In the genomic region with DNA sequence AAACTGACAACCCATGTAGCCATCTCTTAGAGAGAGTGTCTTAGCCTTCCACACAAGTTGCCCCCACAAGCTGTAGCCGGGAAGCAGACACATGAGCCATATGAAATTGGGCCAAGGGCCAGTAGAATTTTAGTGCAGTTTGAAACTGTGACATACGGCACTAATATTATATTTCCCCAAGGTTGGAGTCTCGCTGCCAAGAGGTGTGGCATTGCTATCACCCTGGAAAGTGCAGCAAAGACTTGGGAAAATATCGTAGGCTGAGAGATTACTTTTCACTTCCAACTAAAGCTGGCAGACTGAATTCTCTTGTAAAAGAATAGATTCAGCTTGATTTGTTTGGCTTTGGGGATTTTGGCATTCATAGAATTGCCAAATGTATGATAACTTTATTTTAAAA, we compare ENCODE assay signal across 14 cellular contexts.
A peak's percentile ranks its signal among the peaks of the same experiment; 100 is the strongest.
DNase-seq lines count a peak whose midpoint lies in the region; ATAC-seq and TF ChIP-seq lines count a peak whose summit lies in the region.
"Had no signal": no experiment of that assay in that cellular context is flagged by ENCODE, and none has a peak within 500 bp of the region (broad histone marks: within the 10 kb centered on the region; RNA-seq: fewer than 3 reads in every experiment).

No MANE protein-coding gene starts in this region.

- no peak overlapping the region for H3K27ac ChIP-seq in GM23338 (ENCODE audit: low read depth)
- H3K27ac ChIP-seq: BLaER1 treated with 17β-estradiol and CSF1 and Interleukin-3, amounts not matched to agents 10 nM and 100 nM had no signal

- H3K9me2 ChIP-seq in GM23338 (ENCODE audit: insufficient read depth) = no peaks in the 10 kb centered on the region

- H3K4me1 ChIP-seq in GM23338 (ENCODE audit: insufficient read depth) = peaks cover 10% of the 10 kb centered on the region; the same call in 1 of the 2 replicates

- no peak overlapping the region for H3K4me2 ChIP-seq in GM23338
- H3K4me2 ChIP-seq: BLaER1 treated with 17β-estradiol and CSF1 and Interleukin-3, amounts not matched to agents 10 nM and 100 nM had no signal

- H3K4me3 ChIP-seq in GM23338 (no peak overlapping the region), fibroblast of the aortic adventitia (ENCODE audit: low read depth, low read length) (no peak overlapping the region)
- H3K4me3 ChIP-seq: BLaER1 treated with 17β-estradiol and CSF1 and Interleukin-3, amounts not matched to agents 10 nM and 100 nM had no signal

- no peaks in the 10 kb centered on the region for H3K27me3 Mint-ChIP-seq in GM23338 (ENCODE audit: insufficient read depth, low read depth, poor library complexity)

- H3K79me2 ChIP-seq in GM23338 (replicated peaks; ENCODE audit: insufficient read depth) = no peaks in the 10 kb centered on the region

- no peaks in the 10 kb centered on the region for H3F3A ChIP-seq in GM23338 (replicated peaks; ENCODE audit: low read depth)

- no peaks in the 10 kb centered on the region for H3K27me3 ChIP-seq in GM23338 (ENCODE audit: insufficient read depth)
- H3K27me3 ChIP-seq: BLaER1 treated with 17β-estradiol and CSF1 and Interleukin-3, amounts not matched to agents 10 nM and 100 nM had no signal

- DNase-seq in GM23338 (ENCODE audit: low spot score) = no peak
- DNase-seq in NCI-H446 treated with DMSO at 0.1 percent for 48 hours (lab: John Stamatoyannopoulos, UW) = peak; percentile 62
- DNase-seq in fibroblast of the aortic adventitia (ENCODE audit: low read depth) = peak; percentile 26
- DNase-seq in central memory CD4-positive, alpha-beta T cell = no peak
- no peak for DNase-seq in left ventricle myocardium superior
- DNase-seq: Calu3; CD8-positive, alpha-beta T cell; GOT3; H7 had no signal

- intact Hi-C loops in left ventricle myocardium superior (cut with micrococcal nuclease) = loop anchor here (10.0 kb wide), 1 partner anchor 205 kb away; no protein-coding TSS in a partner anchor

- H3K27ac Mint-ChIP-seq in GM23338 = no peak overlapping the region
- H3K27ac Mint-ChIP-seq: B cell; CD8-positive, alpha-beta T cell had no signal

- H4K20me1 ChIP-seq in GM23338 (replicated peaks; ENCODE audit: insufficient read depth) = no peaks in the 10 kb centered on the region
- H4K20me1 ChIP-seq: BLaER1 treated with 17β-estradiol and CSF1 and Interleukin-3, amounts not matched to agents 10 nM and 100 nM had no signal

- no peaks in the 10 kb centered on the region for H3K9me3 Mint-ChIP-seq in GM23338
- H3K9me3 Mint-ChIP-seq: CD8-positive, alpha-beta T cell had no signal

- TF ChIP-seq CTCF in GM23338 (conservative IDR thresholded peaks at IDR 0.05; ENCODE audit: low read depth in 2 of 2) (no peak), fibroblast of the aortic adventitia (IDR thresholded peaks at IDR 0.05; ENCODE audit: insufficient read depth, low read length) (no peak)

- H3K4me1 Mint-ChIP-seq in GM23338 = peaks cover 6% of the 10 kb centered on the region
- H3K4me1 Mint-ChIP-seq: B cell had no signal

- ATAC-seq in GM23338 (no peak), GM19324 (IDR thresholded peaks at IDR 0.05; ENCODE audit: low FRiP score, unreplicated experiment) (no peak), left ventricle myocardium superior (no peak), HG03521 (IDR thresholded peaks at IDR 0.05; ENCODE audit: unreplicated experiment) (no peak)
- ATAC-seq: CD8-positive, alpha-beta T cell; HCT116 had no signal

- H3K36me3 Mint-ChIP-seq in GM23338 (ENCODE audit: low read depth) = no peaks in the 10 kb centered on the region
- H3K36me3 Mint-ChIP-seq: CD8-positive, alpha-beta T cell had no signal

- no peak overlapping the region for H3K4me3 Mint-ChIP-seq in GM23338
- H3K4me3 Mint-ChIP-seq: B cell; CD8-positive, alpha-beta T cell had no signal

- H2AFZ ChIP-seq in GM23338 = 0 out of 2 replicates have a peak overlapping the region, but pooled peaks have one; percentile 26

- no peaks in the 10 kb centered on the region for H3K36me3 ChIP-seq in GM23338 (ENCODE audit: insufficient read depth)
- H3K36me3 ChIP-seq: BLaER1 treated with 17β-estradiol and CSF1 and Interleukin-3, amounts not matched to agents 10 nM and 100 nM had no signal

TF ChIP-seq in GM23338, 12 proteins besides CTCF, POLR2A, EP300 and RAD21 (continues in another document):
- TF ChIP-seq, protein P1, sequence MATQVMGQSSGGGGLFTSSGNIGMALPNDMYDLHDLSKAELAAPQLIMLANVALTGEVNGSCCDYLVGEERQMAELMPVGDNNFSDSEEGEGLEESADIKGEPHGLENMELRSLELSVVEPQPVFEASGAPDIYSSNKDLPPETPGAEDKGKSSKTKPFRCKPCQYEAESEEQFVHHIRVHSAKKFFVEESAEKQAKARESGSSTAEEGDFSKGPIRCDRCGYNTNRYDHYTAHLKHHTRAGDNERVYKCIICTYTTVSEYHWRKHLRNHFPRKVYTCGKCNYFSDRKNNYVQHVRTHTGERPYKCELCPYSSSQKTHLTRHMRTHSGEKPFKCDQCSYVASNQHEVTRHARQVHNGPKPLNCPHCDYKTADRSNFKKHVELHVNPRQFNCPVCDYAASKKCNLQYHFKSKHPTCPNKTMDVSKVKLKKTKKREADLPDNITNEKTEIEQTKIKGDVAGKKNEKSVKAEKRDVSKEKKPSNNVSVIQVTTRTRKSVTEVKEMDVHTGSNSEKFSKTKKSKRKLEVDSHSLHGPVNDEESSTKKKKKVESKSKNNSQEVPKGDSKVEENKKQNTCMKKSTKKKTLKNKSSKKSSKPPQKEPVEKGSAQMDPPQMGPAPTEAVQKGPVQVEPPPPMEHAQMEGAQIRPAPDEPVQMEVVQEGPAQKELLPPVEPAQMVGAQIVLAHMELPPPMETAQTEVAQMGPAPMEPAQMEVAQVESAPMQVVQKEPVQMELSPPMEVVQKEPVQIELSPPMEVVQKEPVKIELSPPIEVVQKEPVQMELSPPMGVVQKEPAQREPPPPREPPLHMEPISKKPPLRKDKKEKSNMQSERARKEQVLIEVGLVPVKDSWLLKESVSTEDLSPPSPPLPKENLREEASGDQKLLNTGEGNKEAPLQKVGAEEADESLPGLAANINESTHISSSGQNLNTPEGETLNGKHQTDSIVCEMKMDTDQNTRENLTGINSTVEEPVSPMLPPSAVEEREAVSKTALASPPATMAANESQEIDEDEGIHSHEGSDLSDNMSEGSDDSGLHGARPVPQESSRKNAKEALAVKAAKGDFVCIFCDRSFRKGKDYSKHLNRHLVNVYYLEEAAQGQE (IDR thresholded peaks at IDR 0.05; ENCODE audit: unreplicated experiment) = no peak
- TF ChIP-seq EZH2phosphoT487 (IDR thresholded peaks at IDR 0.05; ENCODE audit: unreplicated experiment) = no peak
- TF ChIP-seq CREB1 (CRISPR knock-in tag; IDR thresholded peaks at IDR 0.05; ENCODE audit: low read depth) = no peak
- no peak for TF ChIP-seq NANOG (IDR thresholded peaks at IDR 0.05; ENCODE audit: borderline replicate concordance)
- no peak for TF ChIP-seq JUNB (IDR thresholded peaks at IDR 0.05; ENCODE audit: unreplicated experiment)
- TF ChIP-seq STAT1 (IDR thresholded peaks at IDR 0.05; ENCODE audit: unreplicated experiment) = no peak
- TF ChIP-seq EZH2 (IDR thresholded peaks at IDR 0.05; ENCODE audit: low read depth, unreplicated experiment) = no peak
- TF ChIP-seq POLR2AphosphoS5 (IDR thresholded peaks at IDR 0.05; ENCODE audit: low read depth) = no peak
- no peak for TF ChIP-seq ZNF114 (CRISPR knock-in tag; IDR thresholded peaks at IDR 0.05)

Comparison
In these comparisons a context has a peak if more than half of its experiments do, and no peak if none do; other contexts are left out.
1. DNase-seq: peak in NCI-H446 treated with DMSO at 0.1 percent for 48 hours (single experiment) and fibroblast of the aortic adventitia (single experiment); none in GM23338 (single experiment), central memory CD4-positive, alpha-beta T cell (single experiment) and left ventricle myocardium superior (single experiment).